Comparison of ENCODE assay signal across 10 cellular contexts in the genomic region with DNA sequence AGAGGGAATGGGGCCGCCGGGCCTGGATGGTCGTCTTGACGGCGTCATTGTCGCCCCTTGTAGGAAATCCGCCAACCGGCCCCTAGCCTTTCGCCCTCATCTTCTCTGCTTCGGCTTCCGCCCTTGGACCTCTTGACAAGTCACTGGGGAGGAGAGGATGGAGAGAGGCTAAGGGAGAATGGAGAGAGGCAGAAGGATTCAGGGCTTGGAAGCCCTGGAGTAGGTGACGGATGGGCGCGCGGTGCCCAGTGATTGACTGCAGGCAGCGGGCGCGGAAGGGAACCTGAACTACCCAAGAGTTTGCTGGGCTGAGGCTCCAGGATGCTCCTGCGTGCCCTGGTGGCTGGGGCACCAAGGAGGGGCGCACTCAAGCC. TPM values are rescaled to one million over a fixed set of nuclear protein-coding genes. Genes with fewer than 3 reads are reported as not detected.
DNase-seq lines count a peak whose midpoint lies in the region; ATAC-seq and TF ChIP-seq lines count a peak whose summit lies in the region.
"Had no signal": no experiment of that assay in that cellular context is flagged by ENCODE, and none has a peak within 500 bp of the region (broad histone marks: within the 10 kb centered on the region; RNA-seq: fewer than 3 reads in every experiment).

No MANE protein-coding gene starts in this region.

- H3F3A ChIP-seq in PC-3 (ENCODE audit: low read length, unreplicated experiment): no peaks in the 10 kb centered on the region

- H3K4me2 ChIP-seq in PC-3 (ENCODE audit: low read length): 0 out of 2 replicates have a peak overlapping the region, but pooled peaks have one; percentile 7

- BruUV-seq in PC-3 (replicated peaks; lab: Mats Ljungman, UMichigan): no TSS peak

- H3K9ac ChIP-seq in PC-3 (ENCODE audit: low read length): no peak overlapping the region

- H3K4me3 ChIP-seq in PC-3 (ENCODE audit: low read length): no peak overlapping the region
- H3K4me3 ChIP-seq in sigmoid colon: peak overlapping the region in 3 of 4 donors; percentile 18 to 38 (median 35)

- H3K27ac ChIP-seq in PC-3 (ENCODE audit: low read length) (no peak overlapping the region), sigmoid colon (no peak overlapping the region)
- H3K27ac ChIP-seq: SJSA1 had no signal

- H3K27me3 ChIP-seq in PC-3 (ENCODE audit: low read length) (peaks cover 16% of the 10 kb centered on the region; the same call in 1 of the 2 replicates), sigmoid colon (peaks cover 0 to 31% (median 17%) of the 10 kb centered on the region in 3 donors)

- WGBS in sigmoid colon, 2 donors: 8 to 11% methylated on average over 20 of the region's 20 CpGs

- no peak for TF ChIP-seq EP300 in sigmoid colon (IDR thresholded peaks at IDR 0.05)

- POLR2A ChIA-PET in PC-3 (lab: Charles Lee; ENCODE audit: unreplicated experiment): no interaction called here

- no peaks in the 10 kb centered on the region for H3K4me1 ChIP-seq in PC-3 (ENCODE audit: insufficient read depth, low read length)
- H3K4me1 ChIP-seq in sigmoid colon: peaks cover 0 to 7% (median 6%) of the 10 kb centered on the region in 4 donors
- H3K4me1 ChIP-seq: SJSA1 had no signal

- intact Hi-C loops in PC-3 (cut with micrococcal nuclease): no loop called here
- intact Hi-C loops in left ventricle myocardium superior (cut with micrococcal nuclease): no loop called here
- intact Hi-C loops in sigmoid colon (cut with DNase I): no loop called here

- ATAC-seq in PC-3: no peak
- no peak for ATAC-seq in left ventricle myocardium superior
- ATAC-seq in HG02623 (IDR thresholded peaks at IDR 0.05; ENCODE audit: unreplicated experiment): no peak
- ATAC-seq: naive thymus-derived CD8-positive, alpha-beta T cell had no signal

- H4K20me1 ChIP-seq in PC-3 (ENCODE audit: low read length): no peaks in the 10 kb centered on the region

- TF ChIP-seq CTCF in PC-3 (conservative IDR thresholded peaks at IDR 0.05; ENCODE audit: low read depth, low read length): no peak
- no peak for TF ChIP-seq CTCF in sigmoid colon (IDR thresholded peaks at IDR 0.05)

- TF ChIP-seq POLR2A in sigmoid colon (IDR thresholded peaks at IDR 0.05): no peak

- H3K36me3 ChIP-seq in PC-3 (ENCODE audit: low read depth, low read length): no peaks in the 10 kb centered on the region
- H3K36me3 ChIP-seq in sigmoid colon: no peaks in the 10 kb centered on the region
- H3K36me3 ChIP-seq: SJSA1 had no signal

- H3K79me2 ChIP-seq in PC-3 (ENCODE audit: low read length): no peaks in the 10 kb centered on the region

- CTCF ChIA-PET in PC-3 (lab: Charles Lee): no interaction called here

- H2AFZ ChIP-seq in PC-3 (ENCODE audit: low read length): no peak overlapping the region

- no peaks in the 10 kb centered on the region for H3K9me3 ChIP-seq in PC-3 (ENCODE audit: low read length)
- no peaks in the 10 kb centered on the region for H3K9me3 ChIP-seq in sigmoid colon
- H3K9me3 ChIP-seq: SJSA1 had no signal

- DNase-seq in NCI-H1092 treated with DMSO at 0.1 percent for 48 hours (lab: John Stamatoyannopoulos, UW) (peak; percentile 7), NCI-H1092 (lab: John Stamatoyannopoulos, UW) (no peak), PC-3 (no peak), left ventricle myocardium superior (peak; percentile 17), sigmoid colon (no peak), A172 (ENCODE audit: low spot score) (no peak)
- DNase-seq in activated naive CD4-positive, alpha-beta T cell (lab: John Stamatoyannopoulos, UW): no peak

- H3K9me2 ChIP-seq in PC-3 (replicated peaks; ENCODE audit: low read length): no peaks in the 10 kb centered on the region

RNA-seq across cellular contexts. Expression of gene PDE4B, which starts 0.7 kb away (rescaled TPM):
- total RNA-seq in PC-3 (2014; rRNA removed) (1.4 and 1.7 TPM in 2 replicates), left ventricle myocardium superior (19.4 TPM), sigmoid colon (10 to 100 TPM in 3 of 4 donors, 1 to 10 TPM in 1; 5.5 to 17.2 (median 11.2) TPM)
- 10 to 100 TPM in 1 of 3 donors, 1 to 10 TPM in 2; 1.6 to 16.2 (median 3.0) TPM for polyA plus RNA-seq in sigmoid colon
- total RNA-seq in A172 (2014; rRNA removed; shearing (Covaris generic)): 0.60 TPM in 1 of 2 replicates, not detected in the other

Comparison
In these comparisons a context has a peak if more than half of its experiments do, and no peak if none do; other contexts are left out.
1. DNase-seq: peak in NCI-H1092 treated with DMSO at 0.1 percent for 48 hours (single experiment) and left ventricle myocardium superior (single experiment); none in NCI-H1092 (single experiment), PC-3 (single experiment), sigmoid colon (single experiment), activated naive CD4-positive, alpha-beta T cell (0 of 4) and A172 (single experiment).